ENCODE assay signal across 14 cellular contexts in genomic region chr22:27726344-27726725, GRCh38.
DNase-seq lines count a peak whose midpoint lies in the region; ATAC-seq, FAIRE-seq and TF ChIP-seq lines count a peak whose summit lies in the region.
"Had no signal": no experiment of that assay in that cellular context is flagged by ENCODE, and none has a peak within 500 bp of the region (broad histone marks: within the 10 kb centered on the region; RNA-seq: fewer than 3 reads in every experiment).

No MANE protein-coding gene starts in this region.

- DNase-seq in heart left ventricle (peak in 3 of 5 donors; percentile 38 to 54 (median 44)), cardiac septum (ENCODE audit: low spot score) (no peak), GM12891 (ENCODE audit: insufficient read length, low spot score) (no peak), Karpas-422 (no peak), NCI-H1092 treated with DMSO at 0.1 percent for 48 hours (lab: John Stamatoyannopoulos, UW) (no peak)
- DNase-seq: activated CD8-positive, alpha-beta T cell treated with anti-CD3 and anti-CD28 coated beads for 36 hours; DND-41; mammary epithelial cell; Peyer's patch had no signal

- no peak for TF ChIP-seq POLR2A in heart left ventricle (IDR thresholded peaks at IDR 0.05)
- TF ChIP-seq POLR2A in gastroesophageal sphincter (IDR thresholded peaks at IDR 0.05), result no peak
- TF ChIP-seq POLR2A in GM12891 (IDR thresholded peaks at IDR 0.05; ENCODE audit: low read depth, low read length), result no peak

- no peak for TF ChIP-seq EP300 in gastroesophageal sphincter (IDR thresholded peaks at IDR 0.05)

- H2AFZ ChIP-seq in parathyroid adenoma (no peak overlapping the region), Karpas-422 (ENCODE audit: low read length) (no peak overlapping the region)

- peaks cover 0 to 28% (median 14%) of the 10 kb centered on the region in 12 donors for H3K4me1 ChIP-seq in heart left ventricle
- peaks cover 0 to 23% (median 4%) of the 10 kb centered on the region in 3 donors for H3K4me1 ChIP-seq in gastroesophageal sphincter
- H3K4me1 ChIP-seq in parathyroid adenoma, result no peaks in the 10 kb centered on the region
- H3K4me1 ChIP-seq in Karpas-422 (ENCODE audit: low read length), result no peaks in the 10 kb centered on the region

- no peaks in the 10 kb centered on the region for H3K36me3 ChIP-seq in heart left ventricle
- H3K36me3 ChIP-seq in gastroesophageal sphincter, result no peaks in the 10 kb centered on the region
- no peaks in the 10 kb centered on the region for H3K36me3 ChIP-seq in parathyroid adenoma (ENCODE audit: control insufficient read depth, insufficient read depth, low read length)
- no peaks in the 10 kb centered on the region for H3K36me3 ChIP-seq in Karpas-422 (ENCODE audit: insufficient read depth, low read length)
- H3K36me3 ChIP-seq: Peyer's patch had no signal

- H3K27ac ChIP-seq in heart left ventricle (peak overlapping the region; percentile 73 to 96 (median 84)), gastroesophageal sphincter (peak overlapping the region in 3 of 4 donors; percentile 63 to 74 (median 73)), parathyroid adenoma (peak overlapping the region; percentile 69), Karpas-422 (ENCODE audit: low read length) (no peak overlapping the region)

- no peak overlapping the region for H3K9ac ChIP-seq in parathyroid adenoma
- H3K9ac ChIP-seq in Karpas-422 (ENCODE audit: low read length), result no peak overlapping the region

- no peaks in the 10 kb centered on the region for H4K20me1 ChIP-seq in Karpas-422 (ENCODE audit: insufficient read depth, low read depth, low read length)

- H3K27me3 ChIP-seq in heart left ventricle, result no peaks in the 10 kb centered on the region
- no peaks in the 10 kb centered on the region for H3K27me3 ChIP-seq in gastroesophageal sphincter
- H3K27me3 ChIP-seq in parathyroid adenoma (ENCODE audit: control insufficient read depth, insufficient read depth, low read length), result no peaks in the 10 kb centered on the region
- 0 out of 2 replicates have a peak, but pooled peaks cover 3% of the 10 kb centered on the region for H3K27me3 ChIP-seq in Karpas-422 (ENCODE audit: low read length)
- H3K27me3 ChIP-seq: Peyer's patch had no signal

- intact Hi-C loops in heart left ventricle (cut with DNase I) (loop anchor here in 6 of 10 donors (2.0 to 10.0 kb wide), 6 partner anchors 51 to 76 kb away; partner anchors contain the start of gene MN1 (in 4 of the 6)), cardiac septum (cut with DNase I) (loop anchor here (2.0 to 5.0 kb wide), 2 partner anchors 51 to 74 kb away; partner anchors contain the start of gene MN1)

- 40 to 50% (median 44%) methylated on average over 6 of the region's 6 CpGs for WGBS in heart left ventricle, 4 donors
- WGBS in gastroesophageal sphincter (ENCODE audit: low coverage in 1 of 2), 2 donors, result 67% methylated on average over 1 of the region's 6 CpGs; no CpG with 5 or more reads in 1 of the 2 donors

- H3K4me2 ChIP-seq in parathyroid adenoma (ENCODE audit: low read length) (no peak overlapping the region), Karpas-422 (ENCODE audit: low read depth, low read length, poor library complexity, severe bottlenecking) (no peak overlapping the region)

- ATAC-seq in heart left ventricle (peak; percentile 58 to 87 (median 76)), gastroesophageal sphincter (peak; percentile 13), HG02973 (IDR thresholded peaks at IDR 0.05; ENCODE audit: unreplicated experiment) (no peak)
- ATAC-seq: activated CD8-positive, alpha-beta T cell treated with anti-CD3 and anti-CD28 coated beads for 36 hours had no signal

- H3K79me2 ChIP-seq in parathyroid adenoma, result no peaks in the 10 kb centered on the region
- no peaks in the 10 kb centered on the region for H3K79me2 ChIP-seq in Karpas-422 (ENCODE audit: low read length)

- no peak overlapping the region for H3K4me3 ChIP-seq in heart left ventricle
- H3K4me3 ChIP-seq in gastroesophageal sphincter, result no peak overlapping the region
- no peak overlapping the region for H3K4me3 ChIP-seq in parathyroid adenoma (ENCODE audit: low read depth, low read length)
- H3K4me3 ChIP-seq in Karpas-422 (ENCODE audit: low read length), result no peak overlapping the region
- H3K4me3 ChIP-seq: coronary artery, Peyer's patch had no signal

- no peak for FAIRE-seq in GM12891 (lab: Jason Lieb, UNC)
- FAIRE-seq: GM12892 had no signal

- no peaks in the 10 kb centered on the region for H3K9me2 ChIP-seq in Karpas-422 (replicated peaks; ENCODE audit: insufficient read depth, low read length)

- TF ChIP-seq CTCF in heart left ventricle (IDR thresholded peaks at IDR 0.05), result no peak
- no peak for TF ChIP-seq CTCF in gastroesophageal sphincter (IDR thresholded peaks at IDR 0.05)
- TF ChIP-seq CTCF in parathyroid adenoma (IDR thresholded peaks at IDR 0.05), result no peak

- H3K9me3 ChIP-seq in heart left ventricle (no peaks in the 10 kb centered on the region), gastroesophageal sphincter (no peaks in the 10 kb centered on the region), parathyroid adenoma (ENCODE audit: control insufficient read depth, low read length) (no peaks in the 10 kb centered on the region), Karpas-422 (ENCODE audit: low read length) (no peaks in the 10 kb centered on the region)
- H3K9me3 ChIP-seq: Peyer's patch had no signal

TF ChIP-seq in GM12891, 5 proteins besides CTCF, POLR2A, EP300 and RAD21:
- TF ChIP-seq POU2F2 (IDR thresholded peaks at IDR 0.05; ENCODE audit: low read depth, low read length) (no peak), POLR2AphosphoS5 (IDR thresholded peaks at IDR 0.05; ENCODE audit: low read depth, low read length) (no peak), PAX5 (IDR thresholded peaks at IDR 0.05; ENCODE audit: insufficient read depth, low read length, severe bottlenecking) (no peak)

Comparison
In these comparisons a context has a peak if more than half of its experiments do, and no peak if none do; other contexts are left out.
1. DNase-seq: peak in heart left ventricle (3 of 5); none in cardiac septum (single experiment), GM12891 (single experiment), Karpas-422 (single experiment) and NCI-H1092 treated with DMSO at 0.1 percent for 48 hours (single experiment).